9 cellular contexts compared by ENCODE assay signal in the genomic region with DNA sequence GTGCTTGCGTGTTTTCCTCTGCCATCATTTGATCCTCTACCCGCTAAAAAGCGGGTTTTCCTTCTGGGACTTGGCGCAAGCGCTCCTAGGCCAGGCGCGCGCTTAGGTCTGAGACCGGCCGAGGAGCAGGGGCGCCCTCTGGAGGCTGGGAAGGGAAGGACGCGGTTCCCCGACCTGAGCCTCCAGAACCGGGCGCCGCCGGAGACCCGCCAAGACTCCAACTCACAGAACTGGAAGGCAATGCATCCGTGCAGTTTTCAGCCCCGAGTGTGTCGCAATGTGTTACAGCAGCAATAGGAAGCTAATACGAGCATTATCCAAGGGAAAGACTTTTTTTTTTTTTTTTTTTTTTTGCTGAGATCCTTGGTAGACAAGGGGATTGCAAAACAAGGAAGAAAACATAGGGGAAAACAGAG.
A peak's percentile ranks its signal among the peaks of the same experiment; 100 is the strongest.
DNase-seq lines count a peak whose midpoint lies in the region; ATAC-seq, FAIRE-seq and TF ChIP-seq lines count a peak whose summit lies in the region.
"Had no signal": no experiment of that assay in that cellular context is flagged by ENCODE, and none has a peak within 500 bp of the region (broad histone marks: within the 10 kb centered on the region; RNA-seq: fewer than 3 reads in every experiment).

No MANE protein-coding gene starts in this region.

- H3K4me2 ChIP-seq in H1 (ENCODE audit: insufficient read depth in 1 of 2, low read depth in 2 of 2, low read length in 2 of 2): no peak overlapping the region

- H3K18ac ChIP-seq in H1 (ENCODE audit: extremely low read depth, low read length): no peak overlapping the region

- 14% methylated on average over 22 of the region's 23 CpGs; no CpG with 5 or more reads in 1 of the 2 experiments for WGBS in H1 (ENCODE audit: extremely low coverage in 1 of 2, insufficient coverage in 1 of 2, insufficient read length in 1 of 2, insufficient replicate concordance in 2 of 2, low coverage in 1 of 2, low lambda C conversion rate in 2 of 2, missing lambda C conversion rate in 1 of 2), 2 experiments

- H3K23ac ChIP-seq in H1 (ENCODE audit: insufficient read length): no peak overlapping the region

- TF ChIP-seq EP300 in H1 (IDR thresholded peaks at IDR 0.05; ENCODE audit: borderline replicate concordance in 1 of 2, low read depth in 2 of 2, low read length in 2 of 2): no peak

- no peaks in the 10 kb centered on the region for H3K36me3 Mint-ChIP-seq in activated B cell treated with CpG ODN at 0.5 μM for 24 hours (ENCODE audit: low read depth)
- peaks cover 0 to 2% (median 0%) of the 10 kb centered on the region in 3 donors for H3K36me3 Mint-ChIP-seq in naive thymus-derived CD8-positive, alpha-beta T cell
- H3K36me3 Mint-ChIP-seq: activated naive CD8-positive, alpha-beta T cell had no signal

- CTCF ChIA-PET in activated B cell treated with CpG ODN at 0.5 μM for 24 hours (lab: Charles Lee) (interaction anchor here (1.4 to 2.0 kb wide), 3 partner anchors 10 to 1154 kb away, joined by 6 to 7 read pairs (median 6); no protein-coding TSS in a partner anchor), H1 (lab: Charles Lee; ENCODE audit: partially characterized antibody) (interaction anchor here (0.7 to 3.4 kb wide), 20 partner anchors 8 to 1202 kb away, joined by 3 to 17 read pairs (median 3); no protein-coding TSS in a partner anchor)

- H2BK12ac ChIP-seq in H1 (ENCODE audit: low read depth, low read length): no peak overlapping the region

- no peak overlapping the region for H3K9ac ChIP-seq in H1 (replicated peaks in 1 of 4; ENCODE audit: extremely low read depth in 1 of 4, low read depth in 3 of 4, low read length in 3 of 4)

- DNase-seq in activated B cell treated with CpG ODN at 0.5 μM for 24 hours (peak; percentile 29), H1 (ENCODE audit: low read depth in 1 of 2, low spot score in 2 of 2) (peak in 1 of 2 experiments; percentile 93), RCC 7860 (ENCODE audit: low spot score) (no peak), G401 (ENCODE audit: low spot score) (no peak)
- peak in 7 of 10 donors; percentile 2 to 52 (median 22) for DNase-seq in naive thymus-derived CD8-positive, alpha-beta T cell

- H4K20me1 ChIP-seq in H1 (replicated peaks in 1 of 2; ENCODE audit: control insufficient read depth in 1 of 2, insufficient read depth in 2 of 2, low read length in 2 of 2): no peaks in the 10 kb centered on the region

- H3K27ac ChIP-seq in H1 (ENCODE audit: low read depth, low read length): no peak overlapping the region

- H3K4me3 ChIP-seq in H1 (ENCODE audit: extremely low read depth in 1 of 4, insufficient read depth in 2 of 4, low read depth in 3 of 4, low read length in 4 of 4): no peak overlapping the region

- H3K27me3 ChIP-seq in H1 (replicated peaks in 1 of 4; ENCODE audit: control insufficient read depth in 3 of 4, extremely low read depth in 1 of 4, insufficient read depth in 3 of 4, low read length in 3 of 4): peaks cover 0 to 7% (median 2%) of the 10 kb centered on the region in 4 experiments; a peak in 4 of 7 replicates

- peaks cover 12% of the 10 kb centered on the region for H3K27me3 Mint-ChIP-seq in activated B cell treated with CpG ODN at 0.5 μM for 24 hours
- peaks cover 13 to 61% (median 36%) of the 10 kb centered on the region in 5 donors for H3K27me3 Mint-ChIP-seq in naive thymus-derived CD8-positive, alpha-beta T cell

- H2BK15ac ChIP-seq in H1 (ENCODE audit: low read length): no peak overlapping the region

- no peak for FAIRE-seq in H1 (lab: Jason Lieb, UNC)
- FAIRE-seq in RCC 7860 (lab: Jason Lieb, UNC): no peak

- POLR2A ChIA-PET in activated B cell treated with CpG ODN at 0.5 μM for 24 hours (lab: Charles Lee): no interaction called here
- POLR2A ChIA-PET in H1 (lab: Charles Lee; ENCODE audit: partially characterized antibody): interaction anchor here (0.9 kb wide), 1 partner anchor 21 kb away, joined by 4 read pairs; no protein-coding TSS in a partner anchor
- POLR2A ChIA-PET in naive thymus-derived CD8-positive, alpha-beta T cell (lab: Charles Lee): no interaction called here

- no peak overlapping the region for H3K14ac ChIP-seq in H1 (ENCODE audit: insufficient read length)

- H3K23me2 ChIP-seq in H1 (ENCODE audit: low read depth, low read length): no peaks in the 10 kb centered on the region

- no peaks in the 10 kb centered on the region for H3K9me3 Mint-ChIP-seq in activated B cell treated with CpG ODN at 0.5 μM for 24 hours
- no peaks in the 10 kb centered on the region for H3K9me3 Mint-ChIP-seq in naive thymus-derived CD8-positive, alpha-beta T cell
- H3K9me3 Mint-ChIP-seq: stimulated activated naive CD8-positive, alpha-beta T cell treated with anti-CD3 and anti-CD28 coated beads, Interleukin-15, Interleukin-2, amounts not matched to agents 100 ng/mL and 50 ng/mL, for 24 hours had no signal

- in situ Hi-C loops in G401 (cut with HindIII; ENCODE audit: low sequenced_read_pairs): no loop called here

- H3K79me2 ChIP-seq in H1 (ENCODE audit: control insufficient read depth in 1 of 2, insufficient read depth in 2 of 2, low read length in 2 of 2): no peaks in the 10 kb centered on the region

- H3K9me3 ChIP-seq in H1 (ENCODE audit: insufficient read depth in 2 of 2, low read depth in 1 of 2, low read length in 1 of 2): no peaks in the 10 kb centered on the region

- no peak for TF ChIP-seq POLR2A in H1 (IDR thresholded peaks at IDR 0.05; ENCODE audit: control extremely low read depth in 1 of 2, low read depth in 2 of 2, low read length in 2 of 2)

- H3K79me1 ChIP-seq in H1 (ENCODE audit: low read depth, low read length): no peaks in the 10 kb centered on the region

- H4K5ac ChIP-seq in H1 (ENCODE audit: insufficient read length, low read depth, low read length): no peak overlapping the region

- no peak overlapping the region for H4K8ac ChIP-seq in H1 (ENCODE audit: extremely low read depth, insufficient read depth, low read length)

- H3K4me1 Mint-ChIP-seq in activated B cell treated with CpG ODN at 0.5 μM for 24 hours: no peaks in the 10 kb centered on the region
- peaks cover 2 to 6% (median 2%) of the 10 kb centered on the region in 4 donors for H3K4me1 Mint-ChIP-seq in naive thymus-derived CD8-positive, alpha-beta T cell

- H3K36me3 ChIP-seq in H1 (ENCODE audit: control insufficient read depth in 2 of 4, insufficient read depth in 4 of 4, low read length in 3 of 4): no peaks in the 10 kb centered on the region

- H2BK120ac ChIP-seq in H1 (replicated peaks; ENCODE audit: low read depth, low read length): no peak overlapping the region

- H2AFZ ChIP-seq in H1 (ENCODE audit: low read length): no peak overlapping the region

- no peak overlapping the region for H3K27ac Mint-ChIP-seq in activated B cell treated with CpG ODN at 0.5 μM for 24 hours
- H3K27ac Mint-ChIP-seq in naive thymus-derived CD8-positive, alpha-beta T cell: no peak overlapping the region
- H3K27ac Mint-ChIP-seq: activated naive CD8-positive, alpha-beta T cell; stimulated activated naive CD8-positive, alpha-beta T cell treated with anti-CD3 and anti-CD28 coated beads, Interleukin-15, Interleukin-2, amounts not matched to agents 100 ng/mL and 50 ng/mL, for 24 hours had no signal

- TF ChIP-seq CTCF in activated B cell treated with CpG ODN at 0.5 μM for 24 hours (IDR thresholded peaks at IDR 0.05) (no peak), H1 (IDR thresholded peaks at IDR 0.05; ENCODE audit: control extremely low read depth in 1 of 3, insufficient read depth in 1 of 3, low read depth in 1 of 3, low read length in 3 of 3) (peak; percentile 83 to 87 (median 84))

- H3K4me3 Mint-ChIP-seq in activated B cell treated with CpG ODN at 0.5 μM for 24 hours: no peak overlapping the region
- no peak overlapping the region for H3K4me3 Mint-ChIP-seq in naive thymus-derived CD8-positive, alpha-beta T cell
- H3K4me3 Mint-ChIP-seq: activated naive CD8-positive, alpha-beta T cell; stimulated activated naive CD8-positive, alpha-beta T cell treated with anti-CD3 and anti-CD28 coated beads, Interleukin-15, Interleukin-2, amounts not matched to agents 100 ng/mL and 50 ng/mL, for 24 hours had no signal

- no peak overlapping the region for H2AK5ac ChIP-seq in H1 (ENCODE audit: low read depth, low read length)

- intact Hi-C loops in activated B cell treated with CpG ODN at 0.5 μM for 24 hours (cut with micrococcal nuclease): loop anchor here (1.0 to 5.0 kb wide), 2 partner anchors 1155 to 1794 kb away; no protein-coding TSS in a partner anchor

- no peak overlapping the region for H2BK5ac ChIP-seq in H1 (ENCODE audit: low read depth, low read length)

- peak; percentile 58 for ATAC-seq in GM18517 (IDR thresholded peaks at IDR 0.05; ENCODE audit: unreplicated experiment)
- peak; percentile 79 for ATAC-seq in HG03175 (IDR thresholded peaks at IDR 0.05; ENCODE audit: unreplicated experiment)
- peak; percentile 52 for ATAC-seq in activated B cell treated with CpG ODN at 0.5 μM for 24 hours (ENCODE audit: low read depth)
- ATAC-seq in naive thymus-derived CD8-positive, alpha-beta T cell: peak in 1 of 2 donors; percentile 39

- H3K56ac ChIP-seq in H1 (replicated peaks; ENCODE audit: insufficient read length, low read depth, low read length): no peak overlapping the region

- no peak overlapping the region for H4K91ac ChIP-seq in H1 (replicated peaks; ENCODE audit: insufficient read length, low read length)

- H2BK20ac ChIP-seq in H1 (ENCODE audit: low read length): no peak overlapping the region

- peak; percentile 85 to 88 for TF ChIP-seq RAD21 in H1 (IDR thresholded peaks at IDR 0.05 in 1 of 2, conservative IDR thresholded peaks at IDR 0.05 in 1 of 2; ENCODE audit: low read depth in 2 of 2, low read length in 2 of 2)

- H3K4ac ChIP-seq in H1 (replicated peaks; ENCODE audit: insufficient read length, low read depth, low read length): no peak overlapping the region

- H3K4me1 ChIP-seq in H1 (replicated peaks in 1 of 4; ENCODE audit: control insufficient read depth in 3 of 4, insufficient read depth in 4 of 4, low read length in 3 of 4): peaks cover 0 to 5% (median 2%) of the 10 kb centered on the region in 4 experiments; a peak in 2 of 7 replicates

TF ChIP-seq in H1, 55 proteins besides CTCF, POLR2A, EP300 and RAD21 (continues in another document):
- TF ChIP-seq CEBPB (IDR thresholded peaks at IDR 0.05; ENCODE audit: low read depth, low read length) (peak; percentile 89), TCF12 (IDR thresholded peaks at IDR 0.05; ENCODE audit: low read depth, low read length) (no peak), PHF8 (conservative IDR thresholded peaks at IDR 0.05; ENCODE audit: low read depth, low read length) (no peak), HDAC2 (IDR thresholded peaks at IDR 0.05; ENCODE audit: borderline replicate concordance in 1 of 2, low read depth in 2 of 2, low read length in 2 of 2) (0 out of 4 replicates have a peak, but pooled peaks of 1 of the 2 experiments have one; percentile 37), SIX5 (IDR thresholded peaks at IDR 0.05; ENCODE audit: low read depth, low read length) (no peak), GTF2F1 (IDR thresholded peaks at IDR 0.05; ENCODE audit: borderline replicate concordance, low read depth, low read length) (no peak)
- TF ChIP-seq, protein P1, sequence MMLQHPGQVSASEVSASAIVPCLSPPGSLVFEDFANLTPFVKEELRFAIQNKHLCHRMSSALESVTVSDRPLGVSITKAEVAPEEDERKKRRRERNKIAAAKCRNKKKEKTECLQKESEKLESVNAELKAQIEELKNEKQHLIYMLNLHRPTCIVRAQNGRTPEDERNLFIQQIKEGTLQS (IDR thresholded peaks at IDR 0.05; ENCODE audit: insufficient read depth, low read depth, low read length): no peak

Comparison
In these comparisons a context has a peak if more than half of its experiments do, and no peak if none do; other contexts are left out.
1. DNase-seq: peak in activated B cell treated with CpG ODN at 0.5 μM for 24 hours (single experiment) and naive thymus-derived CD8-positive, alpha-beta T cell (7 of 10); none in RCC 7860 (single experiment) and G401 (single experiment).